Comparison of ENCODE assay signal across 13 cellular contexts in genomic region chr15:36911322-36911944, GRCh38.
DNase-seq lines count a peak whose midpoint lies in the region; ATAC-seq and TF ChIP-seq lines count a peak whose summit lies in the region.
"Had no signal": no experiment of that assay in that cellular context is flagged by ENCODE, and none has a peak within 500 bp of the region (broad histone marks: within the 10 kb centered on the region; RNA-seq: fewer than 3 reads in every experiment).

No MANE protein-coding gene starts in this region.

- H2AK5ac ChIP-seq in mesendoderm (ENCODE audit: low read length), result no peak overlapping the region

- WGBS in mesendoderm (ENCODE audit: extremely low coverage, insufficient coverage, low lambda C conversion rate), result no CpG with 5 or more reads among the region's 5 CpGs

- no peak overlapping the region for H3K18ac ChIP-seq in mesendoderm (ENCODE audit: low read length)

- peak overlapping the region; percentile 15 for H2AFZ ChIP-seq in osteoblast (ENCODE audit: low read length)

- H3K4ac ChIP-seq in mesendoderm (ENCODE audit: low read depth, low read length), result no peak overlapping the region

- H3K4me2 ChIP-seq in osteoblast (ENCODE audit: insufficient read depth, low read length), result peak overlapping the region; percentile 44
- H3K4me2 ChIP-seq in mesendoderm (ENCODE audit: low read length), result no peak overlapping the region

- H3K9ac ChIP-seq in mesendoderm (ENCODE audit: low read length), result no peak overlapping the region

- H3K79me2 ChIP-seq in osteoblast (ENCODE audit: insufficient read depth, low read length) (no peaks in the 10 kb centered on the region), mesendoderm (ENCODE audit: control insufficient read depth, insufficient read depth, low read length) (no peaks in the 10 kb centered on the region)

- H2BK120ac ChIP-seq in mesendoderm (ENCODE audit: low read depth, low read length), result no peak overlapping the region

- H3K56ac ChIP-seq in mesendoderm (ENCODE audit: low read length), result no peak overlapping the region

- H3K79me1 ChIP-seq in mesendoderm (ENCODE audit: low read length), result no peaks in the 10 kb centered on the region

- no peaks in the 10 kb centered on the region for H3K9me3 ChIP-seq in osteoblast (ENCODE audit: low read depth, low read length)
- H3K9me3 ChIP-seq: gastrocnemius medialis, upper lobe of right lung had no signal

- no peak overlapping the region for H4K8ac ChIP-seq in mesendoderm (ENCODE audit: low read depth, low read length)

- in situ Hi-C loops in brain microvascular endothelial cell (cut with HindIII; ENCODE audit: low pct_ligation_motif_present, low sequenced_read_pairs), result no loop called here

- no peak overlapping the region for H2BK5ac ChIP-seq in mesendoderm (ENCODE audit: low read length)

- no peak for ATAC-seq in HG03280 (IDR thresholded peaks at IDR 0.05; ENCODE audit: unreplicated experiment)
- ATAC-seq: gastrocnemius medialis, upper lobe of right lung had no signal

- H4K20me1 ChIP-seq in osteoblast (ENCODE audit: insufficient read depth, low read length), result no peaks in the 10 kb centered on the region

- H4K5ac ChIP-seq in mesendoderm (ENCODE audit: low read length), result no peak overlapping the region

- no peaks in the 10 kb centered on the region for H3K36me3 ChIP-seq in brain microvascular endothelial cell (replicated peaks)
- no peaks in the 10 kb centered on the region for H3K36me3 ChIP-seq in osteoblast (ENCODE audit: insufficient read depth, low read length)
- H3K36me3 ChIP-seq in mesendoderm (ENCODE audit: control insufficient read depth, insufficient read depth, low read length), result no peaks in the 10 kb centered on the region
- H3K36me3 ChIP-seq: gastrocnemius medialis, upper lobe of right lung had no signal

- TF ChIP-seq CTCF in brain microvascular endothelial cell (IDR thresholded peaks at IDR 0.05; ENCODE audit: low read depth, low read length, missing control alignments) (no peak), osteoblast (IDR thresholded peaks at IDR 0.05; ENCODE audit: extremely low read depth, low read depth, low read length) (no peak)

- H3K27me3 ChIP-seq in brain microvascular endothelial cell (replicated peaks) (no peaks in the 10 kb centered on the region), osteoblast (ENCODE audit: insufficient read depth, low read length) (no peaks in the 10 kb centered on the region), mesendoderm (ENCODE audit: insufficient read depth, low read length, poor library complexity) (no peaks in the 10 kb centered on the region)
- H3K27me3 ChIP-seq: gastrocnemius medialis, upper lobe of right lung had no signal

- no peak overlapping the region for H3K23ac ChIP-seq in mesendoderm (ENCODE audit: low read length)

- H3K27ac ChIP-seq in brain microvascular endothelial cell (no peak overlapping the region), osteoblast (ENCODE audit: low read depth, low read length) (peak overlapping the region; percentile 56), mesendoderm (ENCODE audit: low read depth, low read length) (no peak overlapping the region)
- H3K27ac ChIP-seq: 22Rv1, gastrocnemius medialis, upper lobe of right lung, VCaP had no signal

- H3K4me1 ChIP-seq in osteoblast (ENCODE audit: insufficient read depth, low read length) (peaks cover 16% of the 10 kb centered on the region), mesendoderm (ENCODE audit: control insufficient read depth, low read depth, low read length) (no peaks in the 10 kb centered on the region)
- H3K4me1 ChIP-seq: gastrocnemius medialis, upper lobe of right lung had no signal

- H3K4me3 ChIP-seq in brain microvascular endothelial cell (ENCODE audit: low read depth, low read length) (no peak overlapping the region), osteoblast (ENCODE audit: insufficient read depth, low read length) (no peak overlapping the region), mesendoderm (ENCODE audit: low read length) (no peak overlapping the region)
- H3K4me3 ChIP-seq: gastrocnemius medialis, upper lobe of right lung had no signal

- DNase-seq in DMS53 (lab: John Stamatoyannopoulos, UW) (peak; percentile 7), DMS53 treated with DMSO at 0.1 percent for 48 hours (lab: John Stamatoyannopoulos, UW; ENCODE audit: unreplicated experiment) (no peak), NCI-H2227 (lab: John Stamatoyannopoulos, UW; ENCODE audit: unreplicated experiment) (peak; percentile 89), brain microvascular endothelial cell (peak; percentile 57), osteoblast (ENCODE audit: insufficient read length, low spot score, missing footprints) (peak; percentile 92), mesendoderm (no peak), SW 1271 (lab: John Stamatoyannopoulos, UW) (no peak)
- DNase-seq: DMS79, gastrocnemius medialis, upper lobe of right lung had no signal

- no peak overlapping the region for H2BK15ac ChIP-seq in mesendoderm (replicated peaks; ENCODE audit: low read depth)

Comparison
In these comparisons a context has a peak if more than half of its experiments do, and no peak if none do; other contexts are left out.
1. DNase-seq: peak in DMS53 (single experiment), NCI-H2227 (single experiment), brain microvascular endothelial cell (single experiment) and osteoblast (single experiment); none in DMS53 treated with DMSO at 0.1 percent for 48 hours (single experiment), mesendoderm (single experiment) and SW 1271 (0 of 2).